ENCODE assay signal across 1 cellular context in genomic region chr4:20658456-20658855, GRCh38.
TF ChIP-seq lines count a peak whose summit lies in the region.

No MANE protein-coding gene starts in this region.

TF ChIP-seq in GM23338, 12 proteins besides CTCF, POLR2A, EP300 and RAD21 (continued from another document):
- TF ChIP-seq ETS1 (IDR thresholded peaks at IDR 0.05) (no peak), ZNF331 (CRISPR knock-in tag; IDR thresholded peaks at IDR 0.05; ENCODE audit: low read depth) (no peak), NANOG (IDR thresholded peaks at IDR 0.05; ENCODE audit: borderline replicate concordance) (no peak), CREB1 (CRISPR knock-in tag; IDR thresholded peaks at IDR 0.05; ENCODE audit: low read depth) (no peak), ZNF114 (CRISPR knock-in tag; IDR thresholded peaks at IDR 0.05) (no peak), ZNF462 (CRISPR knock-in tag; IDR thresholded peaks at IDR 0.05) (no peak)
